ENCODE assay signal across 8 cellular contexts in the genomic region with DNA sequence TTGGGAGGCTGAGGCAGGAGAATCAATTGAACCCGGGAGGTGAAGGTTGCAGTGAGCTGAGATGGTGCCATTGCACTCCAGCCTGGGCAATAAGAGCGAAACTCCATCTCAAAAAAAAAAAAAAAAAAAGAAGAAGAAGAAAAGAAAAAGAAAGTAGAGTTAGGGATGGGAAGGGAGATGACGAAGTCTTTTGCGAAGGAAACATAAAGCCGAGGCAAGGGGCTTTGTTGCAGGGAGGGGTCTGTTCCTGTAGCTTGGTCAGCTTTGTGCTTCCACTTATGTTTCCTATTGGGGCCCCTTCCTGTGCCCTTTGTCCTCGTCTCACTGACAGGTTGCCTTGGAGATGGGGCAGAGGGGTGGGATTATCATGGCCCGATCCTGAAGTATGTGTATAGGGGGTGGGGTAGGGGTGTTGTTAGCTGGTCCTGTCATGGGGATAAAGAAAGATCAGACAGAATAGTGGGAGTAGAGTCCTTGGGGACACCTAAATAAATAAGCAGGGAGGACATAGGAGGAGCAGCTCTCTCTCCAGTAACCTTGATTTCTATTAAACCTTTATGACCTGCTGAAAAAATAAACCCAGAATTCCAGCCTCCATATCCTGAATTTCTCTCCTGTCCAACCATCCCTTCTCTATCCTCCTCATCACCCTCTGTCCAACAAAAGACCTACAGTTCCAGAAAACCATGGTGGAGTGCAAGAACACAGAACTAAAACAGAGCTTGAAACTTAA. TPM values are rescaled to one million over a fixed set of nuclear protein-coding genes. Genes with fewer than 3 reads are reported as not detected.
DNase-seq lines count a peak whose midpoint lies in the region; ATAC-seq and TF ChIP-seq lines count a peak whose summit lies in the region.

No MANE protein-coding gene starts in this region.

- no peak overlapping the region for H3K18ac ChIP-seq in trophoblast cell (ENCODE audit: low read length)

- peaks cover under 1 to 26% (median 17%) of the 10 kb centered on the region in 9 donors for H3K36me3 ChIP-seq in heart left ventricle
- peaks cover 0 to 18% (median 0%) of the 10 kb centered on the region in 3 donors for H3K36me3 ChIP-seq in Peyer's patch
- peaks cover 10% of the 10 kb centered on the region for H3K36me3 ChIP-seq in effector memory CD4-positive, alpha-beta T cell (ENCODE audit: control insufficient read depth, insufficient read depth, low read length)
- H3K36me3 ChIP-seq in trophoblast cell (ENCODE audit: control insufficient read depth in 1 of 2, insufficient read depth in 2 of 2, low read length in 2 of 2) = peaks cover 14 to 19% of the 10 kb centered on the region in 2 experiments

- H3K9ac ChIP-seq in trophoblast cell (ENCODE audit: low read length) = no peak overlapping the region

- peaks cover 27% of the 10 kb centered on the region for H3K79me2 ChIP-seq in trophoblast cell (ENCODE audit: control insufficient read depth, insufficient read depth, low read length, poor library complexity)

- peak overlapping the region; percentile 40 for H4K8ac ChIP-seq in trophoblast cell (ENCODE audit: low read depth, low read length)

- H3K4me1 ChIP-seq in heart left ventricle (peaks cover 5 to 62% (median 47%) of the 10 kb centered on the region in 12 donors), Peyer's patch (peaks cover 11 to 55% (median 39%) of the 10 kb centered on the region in 4 donors), trophoblast cell (ENCODE audit: control insufficient read depth in 1 of 2, insufficient read depth in 2 of 2, low read length in 2 of 2) (peaks cover 30 to 32% of the 10 kb centered on the region in 2 experiments)
- peaks cover 50% of the 10 kb centered on the region for H3K4me1 ChIP-seq in effector memory CD4-positive, alpha-beta T cell (ENCODE audit: control insufficient read depth, insufficient read depth, low read length, poor library complexity, severe bottlenecking)

- 53 to 61% (median 57%) methylated on average over 7 of the region's 7 CpGs for WGBS in heart left ventricle, 4 donors
- WGBS in trophoblast cell (ENCODE audit: extremely low coverage, insufficient coverage, insufficient read length) = 100% methylated on average over 2 of the region's 7 CpGs

- H2BK12ac ChIP-seq in trophoblast cell (ENCODE audit: low read length) = peak overlapping the region; percentile 72

- H2AK5ac ChIP-seq in trophoblast cell (ENCODE audit: low read length) = no peak overlapping the region

- DNase-seq in heart left ventricle = no peak
- DNase-seq in Right ventricle myocardium superior = no peak
- peak in 1 of 3 donors; percentile 62 for DNase-seq in Peyer's patch
- DNase-seq in effector memory CD4-positive, alpha-beta T cell = peak in 1 of 3 donors; percentile 8
- no peak for DNase-seq in trophoblast cell

- no peaks in the 10 kb centered on the region for H3K27me3 ChIP-seq in heart left ventricle
- no peaks in the 10 kb centered on the region for H3K27me3 ChIP-seq in Peyer's patch
- no peaks in the 10 kb centered on the region for H3K27me3 ChIP-seq in effector memory CD4-positive, alpha-beta T cell (replicated peaks; ENCODE audit: control insufficient read depth, insufficient read depth, low read length, poor library complexity, severe bottlenecking)
- no peaks in the 10 kb centered on the region for H3K27me3 ChIP-seq in trophoblast cell (ENCODE audit: insufficient read depth, low read length)

- no peak for ATAC-seq in heart left ventricle
- ATAC-seq in Right ventricle myocardium superior (ENCODE audit: poor library complexity) = no peak
- no peak for ATAC-seq in HG02678 (IDR thresholded peaks at IDR 0.05; ENCODE audit: unreplicated experiment)
- ATAC-seq in GM18858 (IDR thresholded peaks at IDR 0.05; ENCODE audit: unreplicated experiment) = no peak
- no peak for ATAC-seq in HG02763 (IDR thresholded peaks at IDR 0.05; ENCODE audit: unreplicated experiment)

- peak overlapping the region; percentile 67 to 99 (median 92) for H3K27ac ChIP-seq in heart left ventricle
- H3K27ac ChIP-seq in Peyer's patch = peak overlapping the region; percentile 84 to 96 (median 94)
- H3K27ac ChIP-seq in effector memory CD4-positive, alpha-beta T cell (ENCODE audit: insufficient read depth, low read length, poor library complexity, severe bottlenecking) = peak overlapping the region; percentile 85
- H3K27ac ChIP-seq in trophoblast cell (ENCODE audit: low read depth, low read length) = peak overlapping the region; percentile 63

- no peak overlapping the region for H3K23ac ChIP-seq in trophoblast cell (ENCODE audit: low read length)

- peak overlapping the region; percentile 59 for H2BK120ac ChIP-seq in trophoblast cell (ENCODE audit: insufficient read depth, low read length, poor library complexity)

- H2BK5ac ChIP-seq in trophoblast cell (ENCODE audit: low read depth, low read length, poor library complexity) = peak overlapping the region; percentile 68

- no peak overlapping the region for H3K14ac ChIP-seq in trophoblast cell (ENCODE audit: low read length)

- intact Hi-C loops in heart left ventricle (cut with DNase I) (loop anchor here in 4 of 10 donors (2.0 to 10.0 kb wide), 6 partner anchors 35 to 97 kb away; a partner anchor contains a TSS), Right ventricle myocardium superior (cut with DNase I) (loop anchor here (5.0 to 10.0 kb wide), 2 partner anchors 35 to 97 kb away; a partner anchor contains a TSS)

- TF ChIP-seq POLR2A in heart left ventricle (IDR thresholded peaks at IDR 0.05) = peak in 1 of 2 donors; percentile 20
- TF ChIP-seq POLR2A in Peyer's patch (IDR thresholded peaks at IDR 0.05) = no peak

- peak overlapping the region; percentile 23 for H3K4ac ChIP-seq in trophoblast cell (ENCODE audit: low read depth, low read length)

- H2AFZ ChIP-seq in trophoblast cell (ENCODE audit: insufficient read depth, low read length, poor library complexity) = no peak overlapping the region

- H4K91ac ChIP-seq in trophoblast cell (ENCODE audit: low read depth, low read length) = peak overlapping the region; percentile 88

- TF ChIP-seq CTCF in heart left ventricle (IDR thresholded peaks at IDR 0.05) (no peak), Peyer's patch (IDR thresholded peaks at IDR 0.05) (no peak)

- peak overlapping the region in 6 of 12 donors; percentile 65 to 91 (median 84) for H3K4me3 ChIP-seq in heart left ventricle
- peak overlapping the region in 2 of 4 donors; percentile 27 to 81 for H3K4me3 ChIP-seq in Peyer's patch
- H3K4me3 ChIP-seq in effector memory CD4-positive, alpha-beta T cell (ENCODE audit: insufficient read depth, low read depth, low read length, poor library complexity, severe bottlenecking) = peak overlapping the region; percentile 41
- H3K4me3 ChIP-seq in trophoblast cell (ENCODE audit: low read depth, low read length) = no peak overlapping the region

- H3K9me3 ChIP-seq in heart left ventricle (no peaks in the 10 kb centered on the region), Peyer's patch (no peaks in the 10 kb centered on the region), trophoblast cell (ENCODE audit: insufficient read depth, low read depth, low read length) (no peaks in the 10 kb centered on the region)
- no peaks in the 10 kb centered on the region for H3K9me3 ChIP-seq in effector memory CD4-positive, alpha-beta T cell (ENCODE audit: control insufficient read depth, low read length)

- H3K4me2 ChIP-seq in trophoblast cell (ENCODE audit: low read length) = peak overlapping the region; percentile 15

- no peak overlapping the region for H4K12ac ChIP-seq in trophoblast cell (ENCODE audit: low read depth, low read length)

- H3K79me1 ChIP-seq in trophoblast cell (ENCODE audit: low read length) = peaks cover 39% of the 10 kb centered on the region

RNA-seq across cellular contexts. Expression of a gene that starts 1.2 kb away (rescaled TPM):
- total RNA-seq in heart left ventricle = 100 to 1,000 TPM in 6 of 9 donors, 10 to 100 TPM in 3; 72.5 to 310 (median 124) TPM
- polyA plus RNA-seq in heart left ventricle = 100 to 1,000 TPM in 1 of 2 donors, 10 to 100 TPM in 1; 68.0 to 392 TPM
- 86.8 TPM for total RNA-seq in Right ventricle myocardium superior
- total RNA-seq in Peyer's patch = 100 to 1,000 TPM; 207 to 307 (median 270) TPM
- polyA plus RNA-seq in trophoblast cell (2013) = 276 and 291 TPM in 2 replicates

RNA-seq across cellular contexts. Expression of a gene that starts 2.3 kb away (rescaled TPM):
- 1 to 10 TPM in 7 of 9 donors, under 1 TPM in 2; 0.44 to 8.4 (median 1.9) TPM for total RNA-seq in heart left ventricle
- polyA plus RNA-seq in heart left ventricle = 1 to 10 TPM; 1.0 to 2.3 TPM
- total RNA-seq in Right ventricle myocardium superior = 1.8 TPM
- total RNA-seq in Peyer's patch = 10 to 100 TPM; 21.4 to 72.6 (median 46.1) TPM
- polyA plus RNA-seq in trophoblast cell (2013) = 7.3 and 7.7 TPM in 2 replicates

RNA-seq across cellular contexts. Expression of a gene that starts 8.4 kb away (rescaled TPM):
- total RNA-seq in heart left ventricle = 10 to 100 TPM; 42.3 to 69.7 (median 53.2) TPM
- polyA plus RNA-seq in heart left ventricle = 10 to 100 TPM; 62.1 to 80.5 TPM
- 32.9 TPM for total RNA-seq in Right ventricle myocardium superior
- 100 to 1,000 TPM in 1 of 4 donors, 10 to 100 TPM in 3; 25.6 to 136 (median 53.3) TPM for total RNA-seq in Peyer's patch
- 85.4 and 87.3 TPM in 2 replicates for polyA plus RNA-seq in trophoblast cell (2013)

RNA-seq across cellular contexts. Expression of a gene that starts 14.3 kb away (rescaled TPM):
- total RNA-seq in heart left ventricle (under 1 TPM in 7 of 9 donors, not detected in 2; 0.19 to 1.00 (median 0.42) TPM), Right ventricle myocardium superior (0.13 TPM), Peyer's patch (not detected)
- under 1 TPM; 0.17 to 0.23 TPM for polyA plus RNA-seq in heart left ventricle
- 0.31 and 0.39 TPM in 2 replicates for polyA plus RNA-seq in trophoblast cell (2013)

RNA-seq across cellular contexts. Expression of a gene that starts 15.9 kb away (rescaled TPM):
- total RNA-seq in heart left ventricle = under 1 TPM in 1 of 9 donors, not detected in 8; 0.27 TPM
- not detected for polyA plus RNA-seq in heart left ventricle
- not detected for total RNA-seq in Right ventricle myocardium superior
- total RNA-seq in Peyer's patch = not detected
- polyA plus RNA-seq in trophoblast cell (2013) = 11.8 and 13.2 TPM in 2 replicates
